21 cellular contexts compared by ENCODE assay signal in genomic region chr15:31156226-31156625, GRCh38. TPM values are rescaled to one million over a fixed set of nuclear protein-coding genes. Genes with fewer than 3 reads are reported as not detected.
A peak's percentile ranks its signal among the peaks of the same experiment; 100 is the strongest.
DNase-seq lines count a peak whose midpoint lies in the region; ATAC-seq and TF ChIP-seq lines count a peak whose summit lies in the region.
"Had no signal": no experiment of that assay in that cellular context is flagged by ENCODE, and none has a peak within 500 bp of the region (broad histone marks: within the 10 kb centered on the region; RNA-seq: fewer than 3 reads in every experiment).

No MANE protein-coding gene starts in this region.

- no peak overlapping the region for H4K5ac ChIP-seq in H9 (ENCODE audit: insufficient read length, low read depth, low read length)

- no peak overlapping the region for H3K14ac ChIP-seq in H9 (ENCODE audit: insufficient read depth, low read length)

- H2AFZ ChIP-seq in H9 (ENCODE audit: low read length) = no peak overlapping the region

- H3K4ac ChIP-seq in H9 (ENCODE audit: low read depth, low read length) = no peak overlapping the region

- no peak overlapping the region for H3K4me2 ChIP-seq in H9 (ENCODE audit: insufficient read depth, insufficient read length, low read length)
- H3K4me2 ChIP-seq: BLaER1 had no signal

- ATAC-seq in GM19452 (IDR thresholded peaks at IDR 0.05; ENCODE audit: unreplicated experiment) (no peak), HG02970 (IDR thresholded peaks at IDR 0.05; ENCODE audit: low FRiP score, unreplicated experiment) (no peak)
- ATAC-seq: CD8-positive, alpha-beta T cell; HCT116 had no signal

- no peak overlapping the region for H3K9ac ChIP-seq in H9 (ENCODE audit: extremely low read depth, insufficient read length, low read length)
- H3K9ac ChIP-seq in HUES64 (ENCODE audit: low read depth, low read length) = no peak overlapping the region
- no peak overlapping the region for H3K9ac ChIP-seq in liver (ENCODE audit: low read depth in 1 of 2, low read length in 2 of 2)
- H3K9ac ChIP-seq: BLaER1 had no signal

- H3K4me1 ChIP-seq in H9 (ENCODE audit: insufficient read depth, low read length) = peaks cover 2% of the 10 kb centered on the region; the same call in 1 of the 2 replicates
- H3K4me1 ChIP-seq in HUES64 (ENCODE audit: insufficient read depth, low read length) = peaks cover 13% of the 10 kb centered on the region
- peaks cover 13 to 62% (median 42%) of the 10 kb centered on the region in 4 donors for H3K4me1 ChIP-seq in liver (ENCODE audit: control insufficient read depth in 4 of 4, insufficient read depth in 4 of 4, low read length in 3 of 4)
- H3K4me1 ChIP-seq: BLaER1 had no signal

- H3K4me3 Mint-ChIP-seq in H9 = no peak overlapping the region
- H3K4me3 Mint-ChIP-seq: CD14-positive monocyte; CD8-positive, alpha-beta T cell; HFFc6; IgD-negative memory B cell had no signal

- no peak overlapping the region for H2BK20ac ChIP-seq in H9 (ENCODE audit: low read depth, low read length, poor library complexity, severe bottlenecking)

- peaks cover 2 to 9% (median 3%) of the 10 kb centered on the region in 3 experiments; a peak in 3 of 7 replicates for H3K36me3 Mint-ChIP-seq in H9 (ENCODE audit: insufficient read depth in 1 of 3, low read depth in 3 of 3)
- H3K36me3 Mint-ChIP-seq: CD14-positive monocyte; CD8-positive, alpha-beta T cell had no signal

- H2BK5ac ChIP-seq in H9 (ENCODE audit: insufficient read length, low read length) = no peak overlapping the region

- H3K79me1 ChIP-seq in H9 (ENCODE audit: insufficient read depth, low read depth, low read length, poor library complexity, severe bottlenecking) = no peaks in the 10 kb centered on the region

- peak overlapping the region in 2 of 3 experiments; percentile 8 to 55; a peak in 3 of 7 replicates for H3K27ac Mint-ChIP-seq in H9
- H3K27ac Mint-ChIP-seq: CD8-positive, alpha-beta T cell; HFFc6; IgD-negative memory B cell had no signal

- H3K27me3 Mint-ChIP-seq in H9 (ENCODE audit: low read depth) = peaks cover 2% of the 10 kb centered on the region; the same call in 1 of the 2 replicates

- H4K91ac ChIP-seq in H9 (ENCODE audit: insufficient read length, low read depth, low read length) = no peak overlapping the region

- DNase-seq in H9 = no peak
- no peak for DNase-seq in OCI-M2 (lab: John Stamatoyannopoulos, UW; ENCODE audit: unreplicated experiment)
- no peak for DNase-seq in NCI-H748 (lab: John Stamatoyannopoulos, UW; ENCODE audit: unreplicated experiment)
- DNase-seq: 8988T; Calu3; CD8-positive, alpha-beta T cell; DMS79 treated with DMSO at 0.1 percent for 48 hours; GF-D8; HFFc6; KBM-7 had no signal

- H3K9me3 Mint-ChIP-seq in H9 = peaks cover 3 to 14% of the 10 kb centered on the region in 2 experiments; a peak in 4 of 5 replicates
- H3K9me3 Mint-ChIP-seq: CD8-positive, alpha-beta T cell; HFFc6 had no signal

- H3K27me3 ChIP-seq in H9 (ENCODE audit: insufficient read depth, low read length) (no peaks in the 10 kb centered on the region), HUES64 (ENCODE audit: insufficient read depth, low read length) (peaks cover 8% of the 10 kb centered on the region; the same call in 1 of the 2 replicates), liver (ENCODE audit: control insufficient read depth in 4 of 4, insufficient read depth in 4 of 4, low read length in 3 of 4) (no peaks in the 10 kb centered on the region)
- H3K27me3 ChIP-seq: BLaER1 had no signal

- H3K4me3 ChIP-seq in HUES64 (ENCODE audit: low read length) (no peak overlapping the region), liver (ENCODE audit: low read depth in 1 of 3, low read length in 3 of 3) (no peak overlapping the region)
- H3K4me3 ChIP-seq: BLaER1 had no signal

- H2BK120ac ChIP-seq in H9 (ENCODE audit: low read depth, low read length, poor library complexity, severe bottlenecking) = no peak overlapping the region

- TF ChIP-seq RAD21 in liver (IDR thresholded peaks at IDR 0.05) = no peak

- no peak overlapping the region for H4K8ac ChIP-seq in H9 (replicated peaks; ENCODE audit: insufficient read length, low read depth, low read length)

- no peaks in the 10 kb centered on the region for H3K79me2 ChIP-seq in H9 (ENCODE audit: insufficient read depth, low read length)

- TF ChIP-seq CTCF in H9 (conservative IDR thresholded peaks at IDR 0.05) (no peak), liver (IDR thresholded peaks at IDR 0.05; ENCODE audit: low read depth, low read length, missing input control) (no peak)

- no peak overlapping the region for H2BK12ac ChIP-seq in H9 (ENCODE audit: insufficient read length, low read depth, low read length)

- no peak overlapping the region for H3K18ac ChIP-seq in H9 (ENCODE audit: insufficient read length, low read depth, low read length)

- no peak overlapping the region for H2BK15ac ChIP-seq in H9 (ENCODE audit: low read depth, low read length)

- H2AK5ac ChIP-seq in H9 (ENCODE audit: insufficient read length, low read length) = no peak overlapping the region

- WGBS in H9 (ENCODE audit: extremely low coverage, insufficient read length, low lambda C conversion rate) = no CpG with 5 or more reads among the region's 1 CpG
- no CpG with 5 or more reads among the region's 1 CpG for WGBS in HUES64
- WGBS in liver = 96% methylated on average over 1 of the region's 1 CpG

- no peak overlapping the region for H3K56ac ChIP-seq in H9 (ENCODE audit: insufficient read length, low read depth, low read length)

- H3K36me3 ChIP-seq in HUES64 (ENCODE audit: insufficient read depth, low read length) = no peaks in the 10 kb centered on the region
- H3K36me3 ChIP-seq in liver (ENCODE audit: control insufficient read depth in 4 of 4, insufficient read depth in 3 of 4, low read depth in 1 of 4, low read length in 3 of 4) = no peaks in the 10 kb centered on the region
- H3K36me3 ChIP-seq: BLaER1 had no signal

- H3T11ph ChIP-seq in H9 (ENCODE audit: low read length) = no peak overlapping the region

- H4K20me1 ChIP-seq in H9 (ENCODE audit: control insufficient read depth, insufficient read depth, insufficient read length) = no peaks in the 10 kb centered on the region
- H4K20me1 ChIP-seq: BLaER1 had no signal

- H3K4me1 Mint-ChIP-seq in H9 = peaks cover 66 to 67% of the 10 kb centered on the region in 2 experiments
- H3K4me1 Mint-ChIP-seq: CD14-positive monocyte, IgD-negative memory B cell had no signal

- H3K9me3 ChIP-seq in H9 (ENCODE audit: control insufficient read depth, low read depth, low read length) = no peaks in the 10 kb centered on the region
- H3K9me3 ChIP-seq in HUES64 (ENCODE audit: insufficient read depth, low read depth, low read length) = 0 out of 2 replicates have a peak, but pooled peaks cover 3% of the 10 kb centered on the region
- H3K9me3 ChIP-seq in liver (ENCODE audit: control insufficient read depth in 4 of 4, low read length in 3 of 4) = no peaks in the 10 kb centered on the region

- no peaks in the 10 kb centered on the region for H3K23me2 ChIP-seq in H9 (ENCODE audit: insufficient read length, low read depth, low read length, poor library complexity, severe bottlenecking)

- H3K23ac ChIP-seq in H9 (ENCODE audit: insufficient read length, low read depth, low read length) = no peak overlapping the region

- no peak overlapping the region for H3K27ac ChIP-seq in H9 (ENCODE audit: insufficient read length, low read depth, low read length)
- H3K27ac ChIP-seq in HUES64 (ENCODE audit: low read depth, low read length) = peak overlapping the region; percentile 62; the same call in 1 of the 2 replicates
- peak overlapping the region; percentile 93 to 96 for H3K27ac ChIP-seq in liver (ENCODE audit: low read depth in 1 of 2, low read length in 2 of 2)
- H3K27ac ChIP-seq: BLaER1 had no signal

TF ChIP-seq in liver, 16 proteins besides CTCF, POLR2A, EP300 and RAD21:
- no peak for TF ChIP-seq TAF1 (conservative IDR thresholded peaks at IDR 0.05)
- no peak for TF ChIP-seq MAX (IDR thresholded peaks at IDR 0.05)
- TF ChIP-seq YY1 (IDR thresholded peaks at IDR 0.05) = no peak
- no peak for TF ChIP-seq REST (IDR thresholded peaks at IDR 0.05)
- TF ChIP-seq RXRA (IDR thresholded peaks at IDR 0.05) = no peak
- TF ChIP-seq GABPA (IDR thresholded peaks at IDR 0.05 in 1 of 2, conservative IDR thresholded peaks at IDR 0.05 in 1 of 2) = no peak
- no peak for TF ChIP-seq HNF4A (conservative IDR thresholded peaks at IDR 0.05)
- no peak for TF ChIP-seq JUND (IDR thresholded peaks at IDR 0.05)
- TF ChIP-seq HNF4G (IDR thresholded peaks at IDR 0.05) = no peak
- TF ChIP-seq ATF3 (IDR thresholded peaks at IDR 0.05) = no peak
- no peak for TF ChIP-seq EGR1 (IDR thresholded peaks at IDR 0.05; ENCODE audit: low read depth in 2 of 2)
TF ChIP-seq in liver: peak in this region for 0.

RNA-seq across cellular contexts. Expression of gene TRPM1, which starts 54.7 kb away (rescaled TPM):
- total RNA-seq in H9 (2021) = not detected in 2 replicates
- not detected for polyA plus RNA-seq in HUES64 (2013, experiment 1 of 2)
- 0.25 TPM for polyA plus RNA-seq in HUES64 (2013, experiment 2 of 2)
- not detected for total RNA-seq in liver
- not detected for polyA plus RNA-seq in liver
- total RNA-seq: A673; Calu3; CD8-positive, alpha-beta T cell; H4 had no signal
- polyA plus RNA-seq: AG04450, IgD-negative memory B cell had no signal
